Comparison of ENCODE assay signal across 23 cellular contexts in genomic region chr5:156522651-156523529, GRCh38.
"Had no signal": no experiment of that assay in that cellular context is flagged by ENCODE, and none has a peak within 500 bp of the region (broad histone marks: within the 10 kb centered on the region; RNA-seq: fewer than 3 reads in every experiment).

No MANE protein-coding gene starts in this region.

- ATAC-seq: Panc1, PC-3, T-cell had no signal

- H3K27ac ChIP-seq: RWPE1, SJCRH30 had no signal

- H3K36me3 ChIP-seq: MG63, SJCRH30 had no signal

- DNase-seq: IMR-90; Karpas-422; KG1; MG63; NCI-H1092; NCI-H146; NCI-H1694 treated with DMSO at 0.1 percent for 48 hours; NCI-H1930; NCI-H2107; NCI-H2171 treated with DMSO at 0.1 percent for 48 hours; NCI-H345; NCI-H446 treated with DMSO at 0.1 percent for 48 hours; NCI-H510A treated with DMSO at 0.1 percent for 48 hours; NCI-H526; NCI-H748 treated with DMSO at 0.1 percent for 48 hours; NK-92 treated with Interleukin-12 subunit alpha and Interleukin-12 subunit beta, amount 100 ng/mL, for 24 hours; PC-3; SHP77; SJCRH30; SW 1271; T-cell had no signal

- H3K4me3 ChIP-seq: MG63, SJCRH30 had no signal

- H3K27me3 ChIP-seq: MG63, SJCRH30 had no signal

- H3K9me3 ChIP-seq: MG63, SJCRH30 had no signal
